26 cellular contexts compared by ENCODE assay signal in genomic region chr11:55697817-55698216, GRCh38. TPM values are rescaled to one million over a fixed set of nuclear protein-coding genes. Genes with fewer than 3 reads are reported as not detected.
DNase-seq lines count a peak whose midpoint lies in the region; ATAC-seq and TF ChIP-seq lines count a peak whose summit lies in the region.
"Had no signal": no experiment of that assay in that cellular context is flagged by ENCODE, and none has a peak within 500 bp of the region (broad histone marks: within the 10 kb centered on the region; RNA-seq: fewer than 3 reads in every experiment).

No MANE protein-coding gene starts in this region.

- no peak overlapping the region for H3K4me3 Mint-ChIP-seq in activated T-cell treated with anti-CD3 and anti-CD28 coated beads, Interleukin-2, amount 50 U/mL, for 72 hours
- H3K4me3 Mint-ChIP-seq: activated CD8-positive, alpha-beta T cell treated with anti-CD3 and anti-CD28 coated beads, Interleukin-2, amount 10 ng/mL, durations not matched to agents 7 days and 5 days; activated T-helper 17 cell treated with anti-CD3 and anti-CD28 coated beads, Interleukin-2, amount 50 U/mL, for 72 hours; IgD-negative memory B cell; T-cell had no signal

- H3K27ac Mint-ChIP-seq in activated T-cell treated with anti-CD3 and anti-CD28 coated beads, Interleukin-2, amount 50 U/mL, for 72 hours = no peak overlapping the region
- H3K27ac Mint-ChIP-seq: activated CD8-positive, alpha-beta T cell treated with anti-CD3 and anti-CD28 coated beads, Interleukin-2, amount 10 ng/mL, durations not matched to agents 7 days and 5 days; activated T-helper 17 cell treated with anti-CD3 and anti-CD28 coated beads, Interleukin-2, amount 50 U/mL, for 72 hours; IgD-negative memory B cell; T-cell had no signal

- peaks cover 4 to 7% of the 10 kb centered on the region in 2 donors for H3K9me3 Mint-ChIP-seq in activated T-cell treated with anti-CD3 and anti-CD28 coated beads, Interleukin-2, amount 50 U/mL, for 72 hours

- TF ChIP-seq CTCF in GM12865 (IDR thresholded peaks at IDR 0.05; ENCODE audit: insufficient read depth, low read depth, low read length, missing control alignments) (no peak), foreskin fibroblast (IDR thresholded peaks at IDR 0.05; ENCODE audit: low read depth, low read length) (no peak)

- H3K27me3 Mint-ChIP-seq in activated T-cell treated with anti-CD3 and anti-CD28 coated beads, Interleukin-2, amount 50 U/mL, for 72 hours (ENCODE audit: low read depth) = no peaks in the 10 kb centered on the region
- H3K27me3 Mint-ChIP-seq: activated T-helper 17 cell treated with anti-CD3 and anti-CD28 coated beads, Interleukin-2, amount 50 U/mL, for 72 hours; IgD-negative memory B cell; T-cell had no signal

- no peak overlapping the region for H3K4me3 ChIP-seq in GM12865 (ENCODE audit: low read depth, low read length)
- no peak overlapping the region for H3K4me3 ChIP-seq in foreskin fibroblast (ENCODE audit: low read depth in 1 of 2, low read length in 2 of 2)
- H3K4me3 ChIP-seq: adrenal gland; BLaER1 treated with 17β-estradiol and CSF1 and Interleukin-3, amounts not matched to agents 10 nM and 100 nM; GM23248; heart right ventricle; pancreas had no signal

- H3K36me3 Mint-ChIP-seq in activated T-cell treated with anti-CD3 and anti-CD28 coated beads, Interleukin-2, amount 50 U/mL, for 72 hours (ENCODE audit: insufficient read depth in 2 of 2) = no peaks in the 10 kb centered on the region
- H3K36me3 Mint-ChIP-seq: IgD-negative memory B cell, T-cell had no signal

- DNase-seq in GM12865 (ENCODE audit: low read depth) = peak; percentile 82
- DNase-seq in foreskin fibroblast = no peak
- no peak for DNase-seq in HUDEP-2 (lab: John Stamatoyannopoulos, UW; ENCODE audit: unreplicated experiment in 76 of 76)
- DNase-seq in activated T-cell treated with anti-CD3 and anti-CD28 coated beads, Interleukin-2, amount 50 U/mL, for 72 hours = no peak
- DNase-seq: 8988T; activated CD8-positive, alpha-beta T cell treated with anti-CD3 and anti-CD28 coated beads, Interleukin-2, amount 10 ng/mL, durations not matched to agents 7 days and 5 days; adrenal gland; effector CD8-positive, alpha-beta T cell; GM23248; heart right ventricle; NCI-H2081; NCI-H510A treated with DMSO at 0.1 percent for 48 hours; pancreas; SHP77; stimulated activated CD4-positive, alpha-beta T cell treated with anti-CD3 and anti-CD28 coated beads, Interleukin-1b, Interleukin-23, amount 100 ng/mL, for 48 hours; T-cell had no signal

- peak; percentile 95 for ATAC-seq in GM19025 (IDR thresholded peaks at IDR 0.05; ENCODE audit: low read depth, unreplicated experiment)
- peak; percentile 58 for ATAC-seq in GM21529 (IDR thresholded peaks at IDR 0.05; ENCODE audit: unreplicated experiment)
- ATAC-seq in HG03060 (IDR thresholded peaks at IDR 0.05; ENCODE audit: low read depth, unreplicated experiment) = peak; percentile 94
- no peak for ATAC-seq in GM19395 (IDR thresholded peaks at IDR 0.05; ENCODE audit: unreplicated experiment)
- no peak for ATAC-seq in activated T-cell treated with anti-CD3 and anti-CD28 coated beads, Interleukin-2, amount 50 U/mL, for 72 hours (replicated peaks in 1 of 2)
- ATAC-seq: activated CD8-positive, alpha-beta T cell treated with anti-CD3 and anti-CD28 coated beads, Interleukin-2, amount 10 ng/mL, durations not matched to agents 7 days and 5 days; activated T-helper 17 cell treated with anti-CD3 and anti-CD28 coated beads, Interleukin-2, amount 50 U/mL, for 72 hours; heart right ventricle; pancreas; T-cell had no signal

- H3K4me1 Mint-ChIP-seq in activated T-cell treated with anti-CD3 and anti-CD28 coated beads, Interleukin-2, amount 50 U/mL, for 72 hours (ENCODE audit: low read depth) = no peaks in the 10 kb centered on the region
- H3K4me1 Mint-ChIP-seq: activated T-helper 17 cell treated with anti-CD3 and anti-CD28 coated beads, Interleukin-2, amount 50 U/mL, for 72 hours; IgD-negative memory B cell; T-cell had no signal

RNA-seq across cellular contexts. Expression of gene OR4C6, which starts 35.8 kb away (rescaled TPM):
- not detected for total RNA-seq in activated T-cell treated with anti-CD3 and anti-CD28 coated beads, Interleukin-2, amount 50 U/mL, for 72 hours
- total RNA-seq: activated CD8-positive, alpha-beta T cell treated with anti-CD3 and anti-CD28 coated beads, Interleukin-2, amount 10 ng/mL, durations not matched to agents 7 days and 5 days; activated T-helper 17 cell treated with anti-CD3 and anti-CD28 coated beads, Interleukin-2, amount 50 U/mL, for 72 hours; adrenal gland; cardiac septum; GM23248; heart right ventricle; lung microvascular endothelial cell; pancreas; T-cell; ureter had no signal

RNA-seq across cellular contexts. Expression of gene OR4S2, which starts 49.7 kb away (rescaled TPM):
- total RNA-seq in activated T-cell treated with anti-CD3 and anti-CD28 coated beads, Interleukin-2, amount 50 U/mL, for 72 hours = not detected
- total RNA-seq: activated CD8-positive, alpha-beta T cell treated with anti-CD3 and anti-CD28 coated beads, Interleukin-2, amount 10 ng/mL, durations not matched to agents 7 days and 5 days; activated T-helper 17 cell treated with anti-CD3 and anti-CD28 coated beads, Interleukin-2, amount 50 U/mL, for 72 hours; adrenal gland; cardiac septum; GM23248; heart right ventricle; lung microvascular endothelial cell; pancreas; T-cell; ureter had no signal

Comparison
In these comparisons a context has a peak if more than half of its experiments do, and no peak if none do; other contexts are left out.
1. ATAC-seq: peak in GM19025 (single experiment), GM21529 (single experiment) and HG03060 (single experiment); none in GM19395 (single experiment) and activated T-cell treated with anti-CD3 and anti-CD28 coated beads, Interleukin-2, amount 50 U/mL, for 72 hours (0 of 2).